ENCODE assay signal across 8 cellular contexts in the genomic region with DNA sequence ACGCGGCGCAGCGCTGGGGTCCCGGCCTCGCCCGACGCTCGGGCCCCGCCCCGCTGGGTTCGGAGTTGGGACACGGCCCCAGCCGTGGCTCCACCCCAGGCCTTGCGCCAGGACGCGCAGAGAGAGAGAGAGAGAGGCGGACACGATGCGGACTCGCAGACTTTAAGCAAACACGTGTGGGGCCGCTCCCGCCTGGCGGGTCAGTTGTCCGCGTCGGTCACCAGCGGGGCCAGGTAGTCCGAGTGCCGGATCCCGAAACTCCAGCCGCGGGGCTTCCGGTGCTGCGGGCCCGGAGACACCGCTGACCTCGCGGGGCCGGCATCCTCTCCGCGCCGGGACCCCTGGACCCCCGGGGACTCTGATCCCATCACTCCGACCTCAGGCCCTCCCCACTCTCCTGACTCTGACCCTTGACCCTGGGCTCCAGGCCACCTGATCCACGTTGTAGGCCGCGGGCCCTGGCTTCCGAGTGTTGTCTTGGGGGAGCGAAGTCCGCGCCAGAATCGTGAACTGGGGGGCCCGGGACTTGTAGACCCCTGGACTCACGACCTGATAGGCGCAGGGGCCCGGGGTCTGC. TPM values are rescaled to one million over a fixed set of nuclear protein-coding genes. Genes with fewer than 3 reads are reported as not detected.
DNase-seq lines count a peak whose midpoint lies in the region; ATAC-seq and TF ChIP-seq lines count a peak whose summit lies in the region.

No MANE protein-coding gene starts in this region.

- H3K79me2 ChIP-seq in parathyroid adenoma = no peaks in the 10 kb centered on the region

- H3K36me3 ChIP-seq in cardiac muscle cell (no peaks in the 10 kb centered on the region), parathyroid adenoma (ENCODE audit: control insufficient read depth, insufficient read depth, low read length) (no peaks in the 10 kb centered on the region)

- H3K4me2 ChIP-seq in parathyroid adenoma (ENCODE audit: low read length) = peak overlapping the region; percentile 99

- H3K27ac ChIP-seq in cardiac muscle cell (no peak overlapping the region), parathyroid adenoma (peak overlapping the region; percentile 88)

- peak overlapping the region; percentile 58 for H2AFZ ChIP-seq in parathyroid adenoma

- peak; percentile 59 for DNase-seq in stimulated activated CD4-positive, alpha-beta T cell treated with anti-CD3 and anti-CD28 coated beads, Interleukin-1b, Interleukin-23, amount 100 ng/mL, for 48 hours
- no peak for DNase-seq in stimulated activated CD4-positive, alpha-beta T cell treated with anti-CD3 and anti-CD28 coated beads, Interleukin-4, amount 100 ng/mL, for 4 hours
- DNase-seq in LHCN-M2 (ENCODE audit: low read depth) = peak; percentile 43
- DNase-seq in activated T-helper 2 cell treated with anti-CD3 and anti-CD28 coated beads, Interferon-gamma antibody, Interleukin-2, Interleukin-4, amounts not matched to agents 10 μg/mL and 5 μg/mL and 100 μg/mL, durations not matched to agents 14 hours and 24 hours and 36 hours (ENCODE audit: low spot score) = no peak
- peak in 1 of 2 donors; percentile 94 for DNase-seq in cardiac muscle cell (ENCODE audit: low read depth in 1 of 2, low spot score in 1 of 2)
- DNase-seq in NCI-H1105 (lab: John Stamatoyannopoulos, UW) = no peak

- TF ChIP-seq CTCF in cardiac muscle cell (IDR thresholded peaks at IDR 0.05; ENCODE audit: low read depth, low read length) (no peak), parathyroid adenoma (IDR thresholded peaks at IDR 0.05) (no peak)

- H3K4me3 ChIP-seq in cardiac muscle cell (peak overlapping the region; percentile 42), parathyroid adenoma (ENCODE audit: low read depth, low read length) (peak overlapping the region; percentile 95)

- ATAC-seq in GM21576 (IDR thresholded peaks at IDR 0.05; ENCODE audit: unreplicated experiment) = no peak

- H3K27me3 Mint-ChIP-seq in activated T-helper 2 cell treated with anti-CD3 and anti-CD28 coated beads, Interferon-gamma antibody, Interleukin-2, Interleukin-4, amounts not matched to agents 10 μg/mL and 5 μg/mL and 100 μg/mL, durations not matched to agents 14 hours and 24 hours and 36 hours (ENCODE audit: low read depth) = no peaks in the 10 kb centered on the region

- peaks cover 17% of the 10 kb centered on the region for H3K36me3 Mint-ChIP-seq in activated T-helper 2 cell treated with anti-CD3 and anti-CD28 coated beads, Interferon-gamma antibody, Interleukin-2, Interleukin-4, amounts not matched to agents 10 μg/mL and 5 μg/mL and 100 μg/mL, durations not matched to agents 14 hours and 24 hours and 36 hours (ENCODE audit: low read depth)

- H3K9me3 ChIP-seq in cardiac muscle cell (ENCODE audit: low read depth) = no peaks in the 10 kb centered on the region
- H3K9me3 ChIP-seq in parathyroid adenoma (ENCODE audit: control insufficient read depth, low read length) = no peaks in the 10 kb centered on the region

- H3K27ac Mint-ChIP-seq in activated T-helper 2 cell treated with anti-CD3 and anti-CD28 coated beads, Interferon-gamma antibody, Interleukin-2, Interleukin-4, amounts not matched to agents 10 μg/mL and 5 μg/mL and 100 μg/mL, durations not matched to agents 14 hours and 24 hours and 36 hours = peak overlapping the region; percentile 98

- H3K27me3 ChIP-seq in cardiac muscle cell (peaks cover 27% of the 10 kb centered on the region), parathyroid adenoma (ENCODE audit: control insufficient read depth, insufficient read depth, low read length) (no peaks in the 10 kb centered on the region)

- peak overlapping the region; percentile 19 for H3K9ac ChIP-seq in parathyroid adenoma

- H3K4me1 Mint-ChIP-seq in activated T-helper 2 cell treated with anti-CD3 and anti-CD28 coated beads, Interferon-gamma antibody, Interleukin-2, Interleukin-4, amounts not matched to agents 10 μg/mL and 5 μg/mL and 100 μg/mL, durations not matched to agents 14 hours and 24 hours and 36 hours (ENCODE audit: low read depth) = peaks cover 38% of the 10 kb centered on the region

- H3K4me1 ChIP-seq in cardiac muscle cell (ENCODE audit: low read depth) = peaks cover 20% of the 10 kb centered on the region
- H3K4me1 ChIP-seq in parathyroid adenoma = peaks cover 9% of the 10 kb centered on the region

- H3K4me3 Mint-ChIP-seq in activated T-helper 2 cell treated with anti-CD3 and anti-CD28 coated beads, Interferon-gamma antibody, Interleukin-2, Interleukin-4, amounts not matched to agents 10 μg/mL and 5 μg/mL and 100 μg/mL, durations not matched to agents 14 hours and 24 hours and 36 hours (ENCODE audit: low read depth) = peak overlapping the region; percentile 91

- intact Hi-C loops in activated T-helper 2 cell treated with anti-CD3 and anti-CD28 coated beads, Interferon-gamma antibody, Interleukin-2, Interleukin-4, amounts not matched to agents 10 μg/mL and 5 μg/mL and 100 μg/mL, durations not matched to agents 14 hours and 24 hours and 36 hours (cut with micrococcal nuclease) = loop anchor here (2.0 kb wide), 2 partner anchors 14 to 52 kb away; partner anchors contain the start of genes CHKB and KLHDC7B

- no peaks in the 10 kb centered on the region for H3K9me3 Mint-ChIP-seq in activated T-helper 2 cell treated with anti-CD3 and anti-CD28 coated beads, Interferon-gamma antibody, Interleukin-2, Interleukin-4, amounts not matched to agents 10 μg/mL and 5 μg/mL and 100 μg/mL, durations not matched to agents 14 hours and 24 hours and 36 hours

RNA-seq across cellular contexts. Expression of gene TYMP, which starts 0.6 kb away (rescaled TPM):
- total RNA-seq in LHCN-M2 (2014; rRNA removed) (3.6 and 4.3 TPM in 2 replicates), cardiac muscle cell (2.6 and 7.8 TPM in 2 replicates)
- 3.1 TPM for polyA plus RNA-seq in LHCN-M2 (2012)
- total RNA-seq in activated T-helper 2 cell treated with anti-CD3 and anti-CD28 coated beads, Interferon-gamma antibody, Interleukin-2, Interleukin-4, amounts not matched to agents 10 μg/mL and 5 μg/mL and 100 μg/mL, durations not matched to agents 14 hours and 24 hours and 36 hours = 35.9 and 36.9 TPM in 2 replicates
- polyA plus RNA-seq in cardiac muscle cell = 10.0 and 17.7 TPM in 2 replicates

RNA-seq across cellular contexts. Expression of gene SCO2, which starts 5.0 kb away (rescaled TPM):
- total RNA-seq in LHCN-M2 (2014; rRNA removed) (7.4 and 7.7 TPM in 2 replicates), cardiac muscle cell (4.1 TPM in 1 of 2 replicates, not detected in the other)
- 2.8 TPM for polyA plus RNA-seq in LHCN-M2 (2012)
- total RNA-seq in activated T-helper 2 cell treated with anti-CD3 and anti-CD28 coated beads, Interferon-gamma antibody, Interleukin-2, Interleukin-4, amounts not matched to agents 10 μg/mL and 5 μg/mL and 100 μg/mL, durations not matched to agents 14 hours and 24 hours and 36 hours = 3.8 and 8.7 TPM in 2 replicates
- polyA plus RNA-seq in cardiac muscle cell = 0.84 and 10.5 TPM in 2 replicates

RNA-seq across cellular contexts. Expression of gene KLHDC7B, which starts 15.3 kb away (rescaled TPM):
- total RNA-seq in LHCN-M2 (2014; rRNA removed) (not detected in 2 replicates), cardiac muscle cell (0.07 and 0.18 TPM in 2 replicates)
- polyA plus RNA-seq in LHCN-M2 (2012) = not detected
- 3.0 and 3.3 TPM in 2 replicates for total RNA-seq in activated T-helper 2 cell treated with anti-CD3 and anti-CD28 coated beads, Interferon-gamma antibody, Interleukin-2, Interleukin-4, amounts not matched to agents 10 μg/mL and 5 μg/mL and 100 μg/mL, durations not matched to agents 14 hours and 24 hours and 36 hours
- 0.45 TPM in 1 of 2 replicates, not detected in the other for polyA plus RNA-seq in cardiac muscle cell

RNA-seq across cellular contexts. Expression of gene NCAPH2, which starts 22.3 kb away (rescaled TPM):
- total RNA-seq in LHCN-M2 (2014; rRNA removed) = 72.1 and 75.2 TPM in 2 replicates
- polyA plus RNA-seq in LHCN-M2 (2012) = 42.1 TPM
- total RNA-seq in activated T-helper 2 cell treated with anti-CD3 and anti-CD28 coated beads, Interferon-gamma antibody, Interleukin-2, Interleukin-4, amounts not matched to agents 10 μg/mL and 5 μg/mL and 100 μg/mL, durations not matched to agents 14 hours and 24 hours and 36 hours = 112 and 115 TPM in 2 replicates
- total RNA-seq in cardiac muscle cell = 50.3 and 55.0 TPM in 2 replicates
- 47.0 and 59.4 TPM in 2 replicates for polyA plus RNA-seq in cardiac muscle cell

RNA-seq across cellular contexts. Expression of gene LMF2, which starts 22.9 kb away (rescaled TPM):
- 87.5 and 98.3 TPM in 2 replicates for total RNA-seq in LHCN-M2 (2014; rRNA removed)
- 64.6 TPM for polyA plus RNA-seq in LHCN-M2 (2012)
- 77.2 and 81.8 TPM in 2 replicates for total RNA-seq in activated T-helper 2 cell treated with anti-CD3 and anti-CD28 coated beads, Interferon-gamma antibody, Interleukin-2, Interleukin-4, amounts not matched to agents 10 μg/mL and 5 μg/mL and 100 μg/mL, durations not matched to agents 14 hours and 24 hours and 36 hours
- total RNA-seq in cardiac muscle cell = 79.9 and 91.7 TPM in 2 replicates
- polyA plus RNA-seq in cardiac muscle cell = 72.9 and 82.9 TPM in 2 replicates

Comparison
In these comparisons a context has a peak if more than half of its experiments do, and no peak if none do; other contexts are left out.
1. DNase-seq: peak in stimulated activated CD4-positive, alpha-beta T cell treated with anti-CD3 and anti-CD28 coated beads, Interleukin-1b, Interleukin-23, amount 100 ng/mL, for 48 hours (single experiment) and LHCN-M2 (single experiment); none in stimulated activated CD4-positive, alpha-beta T cell treated with anti-CD3 and anti-CD28 coated beads, Interleukin-4, amount 100 ng/mL, for 4 hours (0 of 2), activated T-helper 2 cell treated with anti-CD3 and anti-CD28 coated beads, Interferon-gamma antibody, Interleukin-2, Interleukin-4, amounts not matched to agents 10 μg/mL and 5 μg/mL and 100 μg/mL, durations not matched to agents 14 hours and 24 hours and 36 hours (single experiment) and NCI-H1105 (single experiment).